31 cellular contexts compared by ENCODE assay signal in the genomic region with DNA sequence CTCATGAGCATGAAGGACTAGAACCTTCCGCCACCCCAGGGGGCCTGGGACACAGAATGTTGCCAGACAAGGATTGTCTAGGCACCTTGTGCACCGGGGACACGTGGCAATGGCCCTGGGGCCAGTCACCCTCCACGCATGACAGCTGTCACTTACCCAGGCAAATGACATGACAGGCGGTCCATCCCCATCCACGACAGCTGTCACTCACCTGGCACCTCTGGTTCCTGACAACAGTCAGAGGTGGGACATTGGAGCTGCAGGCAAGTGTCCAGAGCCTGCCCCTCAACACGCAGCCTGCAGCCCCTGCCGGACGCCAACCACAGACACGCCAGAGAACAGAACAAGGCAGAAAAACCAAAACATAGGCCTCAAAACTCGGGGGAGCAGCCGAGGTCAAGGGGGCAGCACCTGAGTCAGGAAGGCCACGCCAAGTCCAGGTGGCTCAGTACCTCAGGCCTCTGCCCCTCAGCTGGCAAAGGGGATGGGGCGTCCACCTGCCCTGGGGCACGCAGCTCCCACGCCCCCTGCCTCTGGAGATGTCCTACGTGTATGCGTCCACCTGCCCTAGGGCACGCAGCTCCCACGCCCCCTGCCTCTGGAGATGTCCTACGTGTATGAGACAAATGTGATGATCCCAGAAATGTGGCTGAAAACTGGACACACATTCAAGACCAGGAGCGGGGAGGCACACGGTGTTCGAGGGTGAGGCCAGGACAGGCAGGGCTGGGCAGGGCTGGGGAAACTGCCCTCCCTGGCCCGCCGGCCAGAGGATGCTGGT. TPM values are rescaled to one million over a fixed set of nuclear protein-coding genes. Genes with fewer than 3 reads are reported as not detected.
DNase-seq lines count a peak whose midpoint lies in the region; ATAC-seq, FAIRE-seq and TF ChIP-seq lines count a peak whose summit lies in the region.
"Had no signal": no experiment of that assay in that cellular context is flagged by ENCODE, and none has a peak within 500 bp of the region (broad histone marks: within the 10 kb centered on the region; RNA-seq: fewer than 3 reads in every experiment).

No MANE protein-coding gene starts in this region.

- H3K79me1 ChIP-seq in trophoblast cell (ENCODE audit: low read length), result peaks cover 2% of the 10 kb centered on the region

- no peak overlapping the region for H2AK5ac ChIP-seq in trophoblast cell (ENCODE audit: low read length)

- H4K12ac ChIP-seq in trophoblast cell (ENCODE audit: low read depth, low read length), result no peak overlapping the region

- peaks cover 8% of the 10 kb centered on the region for H3K4me1 ChIP-seq in RWPE2 (ENCODE audit: insufficient read depth, poor library complexity, severe bottlenecking)
- H3K4me1 ChIP-seq in kidney (ENCODE audit: control insufficient read depth in 1 of 2, insufficient read depth in 1 of 2, low read depth in 1 of 2, low read length in 2 of 2), result peaks cover 47 to 58% of the 10 kb centered on the region in 2 donors
- peaks cover 64 to 70% of the 10 kb centered on the region in 2 experiments for H3K4me1 ChIP-seq in trophoblast cell (ENCODE audit: control insufficient read depth in 1 of 2, insufficient read depth in 2 of 2, low read length in 2 of 2)

- no peaks in the 10 kb centered on the region for H3K9me3 ChIP-seq in RWPE2 (ENCODE audit: severe bottlenecking)
- H3K9me3 ChIP-seq in kidney (ENCODE audit: control insufficient read depth in 1 of 2, low read length in 2 of 2), result no peaks in the 10 kb centered on the region
- peaks cover 3% of the 10 kb centered on the region for H3K9me3 ChIP-seq in trophoblast cell (ENCODE audit: insufficient read depth, low read depth, low read length)
- H3K9me3 ChIP-seq: BLaER1 treated with 17β-estradiol and CSF1 and Interleukin-3, amounts not matched to agents 10 nM and 100 nM; Caco-2; MG63; psoas muscle; suprapubic skin; uterus had no signal

- peaks cover 19% of the 10 kb centered on the region for H3K4me1 Mint-ChIP-seq in CD14-positive monocyte

- no peak overlapping the region for H3K14ac ChIP-seq in trophoblast cell (ENCODE audit: low read length)

- H2AFZ ChIP-seq in trophoblast cell (ENCODE audit: insufficient read depth, low read length, poor library complexity), result no peak overlapping the region

- H2BK5ac ChIP-seq in trophoblast cell (ENCODE audit: low read depth, low read length, poor library complexity), result no peak overlapping the region

- H3K27me3 ChIP-seq in RWPE2 (ENCODE audit: insufficient read depth, poor library complexity, severe bottlenecking), result no peaks in the 10 kb centered on the region
- no peaks in the 10 kb centered on the region for H3K27me3 ChIP-seq in trophoblast cell (ENCODE audit: insufficient read depth, low read length)
- H3K27me3 ChIP-seq: BLaER1 treated with 17β-estradiol and CSF1 and Interleukin-3, amounts not matched to agents 10 nM and 100 nM; MG63; suprapubic skin; uterus had no signal

- H3K4me3 Mint-ChIP-seq in CD14-positive monocyte, result no peak overlapping the region
- H3K4me3 Mint-ChIP-seq: activated CD8-positive, alpha-beta T cell treated with anti-CD3 and anti-CD28 coated beads for 36 hours; neural crest cell; T-cell had no signal

- no peak overlapping the region for H3K23ac ChIP-seq in trophoblast cell (ENCODE audit: low read length)

- ATAC-seq in RWPE2 (ENCODE audit: low read depth), result no peak
- no peak for ATAC-seq in HG03469 (IDR thresholded peaks at IDR 0.05; ENCODE audit: unreplicated experiment)
- ATAC-seq: activated CD8-positive, alpha-beta T cell treated with anti-CD3 and anti-CD28 coated beads for 36 hours; left colon; psoas muscle; T-cell had no signal

- no peaks in the 10 kb centered on the region for H3K36me3 ChIP-seq in RWPE2 (ENCODE audit: low read depth)
- no peaks in the 10 kb centered on the region for H3K36me3 ChIP-seq in kidney (ENCODE audit: control insufficient read depth in 1 of 2, insufficient read depth in 2 of 2, low read length in 2 of 2)
- peaks cover 26 to 35% of the 10 kb centered on the region in 2 experiments for H3K36me3 ChIP-seq in trophoblast cell (ENCODE audit: control insufficient read depth in 1 of 2, insufficient read depth in 2 of 2, low read length in 2 of 2)
- H3K36me3 ChIP-seq: BLaER1 treated with 17β-estradiol and CSF1 and Interleukin-3, amounts not matched to agents 10 nM and 100 nM; MG63; suprapubic skin; uterus had no signal

- peaks cover 2 to 18% (median 9%) of the 10 kb centered on the region in 3 donors for H3K27me3 Mint-ChIP-seq in CD14-positive monocyte (ENCODE audit: low read depth in 3 of 3)
- H3K27me3 Mint-ChIP-seq: activated CD8-positive, alpha-beta T cell treated with anti-CD3 and anti-CD28 coated beads for 36 hours; IgD-negative memory B cell; T-cell had no signal

- no peak overlapping the region for H3K4me3 ChIP-seq in RWPE2 (ENCODE audit: severe bottlenecking)
- no peak overlapping the region for H3K4me3 ChIP-seq in kidney (ENCODE audit: low read length in 2 of 2)
- H3K4me3 ChIP-seq in trophoblast cell (ENCODE audit: low read depth, low read length), result no peak overlapping the region
- H3K4me3 ChIP-seq: BLaER1 treated with 17β-estradiol and CSF1 and Interleukin-3, amounts not matched to agents 10 nM and 100 nM; MG63; psoas muscle; suprapubic skin; uterus had no signal

- no CpG with 5 or more reads among the region's 26 CpGs for WGBS in trophoblast cell (ENCODE audit: extremely low coverage, insufficient coverage, insufficient read length)

- no peak overlapping the region for H4K91ac ChIP-seq in trophoblast cell (ENCODE audit: low read depth, low read length)

- in situ Hi-C loops in GM13976 (cut with MboI; ENCODE audit: low sequenced_read_pairs, unreplicated experiment), result no loop called here

- no peak overlapping the region for H2BK120ac ChIP-seq in trophoblast cell (ENCODE audit: insufficient read depth, low read length, poor library complexity)

- no peaks in the 10 kb centered on the region for H3K9me3 Mint-ChIP-seq in CD14-positive monocyte
- H3K9me3 Mint-ChIP-seq: activated CD8-positive, alpha-beta T cell treated with anti-CD3 and anti-CD28 coated beads for 36 hours; IgD-negative memory B cell; neural crest cell; T-cell had no signal

- intact Hi-C loops in CD14-positive monocyte (cut with micrococcal nuclease), result no loop called here
- intact Hi-C loops in kidney (cut with DNase I), result no loop called here

- H3K18ac ChIP-seq in trophoblast cell (ENCODE audit: low read length), result no peak overlapping the region

- peaks cover 0 to 11% of the 10 kb centered on the region in 2 donors for H3K36me3 Mint-ChIP-seq in CD14-positive monocyte
- H3K36me3 Mint-ChIP-seq: IgD-negative memory B cell, T-cell had no signal

- no peak overlapping the region for H2BK12ac ChIP-seq in trophoblast cell (ENCODE audit: low read length)

- H3K27ac Mint-ChIP-seq in CD14-positive monocyte, result no peak overlapping the region
- H3K27ac Mint-ChIP-seq: activated CD8-positive, alpha-beta T cell treated with anti-CD3 and anti-CD28 coated beads for 36 hours; T-cell had no signal

- H3K79me2 ChIP-seq in trophoblast cell (ENCODE audit: control insufficient read depth, insufficient read depth, low read length, poor library complexity), result peaks cover 87% of the 10 kb centered on the region

- H4K8ac ChIP-seq in trophoblast cell (ENCODE audit: low read depth, low read length), result no peak overlapping the region

- H3K9ac ChIP-seq in kidney (ENCODE audit: low read length in 2 of 2) (no peak overlapping the region), trophoblast cell (ENCODE audit: low read length) (no peak overlapping the region)

- no peak for FAIRE-seq in kidney (lab: Jason Lieb, UNC)
- FAIRE-seq: small intestine had no signal

- no peak for TF ChIP-seq CTCF in CD14-positive monocyte (IDR thresholded peaks at IDR 0.05)
- no peak for TF ChIP-seq CTCF in RWPE2 (IDR thresholded peaks at IDR 0.05; ENCODE audit: poor library complexity, severe bottlenecking)
- no peak for TF ChIP-seq CTCF in kidney (IDR thresholded peaks at IDR 0.05; ENCODE audit: borderline replicate concordance, extremely low read depth, insufficient read depth)
- no peak for TF ChIP-seq CTCF in GM13976 (IDR thresholded peaks at IDR 0.05; ENCODE audit: borderline replicate concordance, control extremely low read depth, extremely low read depth, insufficient read depth, missing control alignments)

- peak; percentile 42 for DNase-seq in CD14-positive monocyte (ENCODE audit: low spot score)
- DNase-seq in RWPE2 (ENCODE audit: low spot score), result peak; percentile 54
- peak; percentile 66 for DNase-seq in kidney
- no peak for DNase-seq in trophoblast cell
- no peak for DNase-seq in SIG-M5 treated with dmso at 0.1 percent for 504 hours (lab: John Stamatoyannopoulos, UW; ENCODE audit: unreplicated experiment)
- DNase-seq in HPDE6-E6E7 (ENCODE audit: extremely low spot score), result no peak
- DNase-seq in GM13976 (ENCODE audit: low spot score), result no peak
- DNase-seq: ACHN; activated CD4-positive, alpha-beta T cell treated with anti-CD3 and anti-CD28 coated beads for 1 hour; activated CD8-positive, alpha-beta T cell treated with anti-CD3 and anti-CD28 coated beads for 36 hours; activated effector memory CD4-positive, alpha-beta T cell treated with Interleukin-2 at 50 U/mL for 16 hours; Caco-2; DMS79 treated with DMSO at 0.1 percent for 48 hours; effector CD4-positive, alpha-beta T cell; erythroblast; MG63; NCI-H2081 treated with DMSO at 0.1 percent for 48 hours; NCI-H446; OCI-M1; SIG-M5; small intestine; stimulated activated CD4-positive, alpha-beta T cell treated with anti-CD3 and anti-CD28 coated beads, Interleukin-2, amount 100 ng/mL, for 24 hours; T-cell; uterus had no signal

- no peak overlapping the region for H3K27ac ChIP-seq in RWPE2 (ENCODE audit: poor library complexity, severe bottlenecking)
- H3K27ac ChIP-seq in kidney (ENCODE audit: low read depth in 2 of 2, low read length in 2 of 2), result no peak overlapping the region
- no peak overlapping the region for H3K27ac ChIP-seq in trophoblast cell (ENCODE audit: low read depth, low read length)
- H3K27ac ChIP-seq: BLaER1 treated with 17β-estradiol and CSF1 and Interleukin-3, amounts not matched to agents 10 nM and 100 nM; psoas muscle; suprapubic skin; uterus had no signal

- peak overlapping the region; percentile 93 for H3K4ac ChIP-seq in trophoblast cell (ENCODE audit: low read depth, low read length)

- H3K4me2 ChIP-seq in trophoblast cell (ENCODE audit: low read length), result no peak overlapping the region

RNA-seq across cellular contexts. Expression of a gene that starts 14.5 kb away (rescaled TPM):
- polyA plus RNA-seq in CD14-positive monocyte (1 to 10 TPM; 2.3 TPM), kidney (ENCODE audit: insufficient read depth, low read depth, low replicate concordance) (22.3 TPM)
- total RNA-seq in kidney, result 47.1 TPM
- 54.6 and 55.9 TPM in 2 replicates for polyA plus RNA-seq in trophoblast cell (2013)

RNA-seq across cellular contexts. Expression of a gene that starts 47.7 kb away (rescaled TPM):
- polyA plus RNA-seq in CD14-positive monocyte (1 to 10 TPM; 6.6 to 6.8 TPM), kidney (ENCODE audit: insufficient read depth, low read depth, low replicate concordance) (16.5 TPM)
- 24.4 TPM for total RNA-seq in kidney
- 7.4 and 8.4 TPM in 2 replicates for polyA plus RNA-seq in trophoblast cell (2013)

Comparison
In these comparisons a context has a peak if more than half of its experiments do, and no peak if none do; other contexts are left out.
1. DNase-seq: peak in CD14-positive monocyte (single experiment), RWPE2 (single experiment) and kidney (single experiment); none in trophoblast cell (0 of 2), SIG-M5 treated with dmso at 0.1 percent for 504 hours (single experiment), HPDE6-E6E7 (single experiment) and GM13976 (single experiment).